In the genomic region with DNA sequence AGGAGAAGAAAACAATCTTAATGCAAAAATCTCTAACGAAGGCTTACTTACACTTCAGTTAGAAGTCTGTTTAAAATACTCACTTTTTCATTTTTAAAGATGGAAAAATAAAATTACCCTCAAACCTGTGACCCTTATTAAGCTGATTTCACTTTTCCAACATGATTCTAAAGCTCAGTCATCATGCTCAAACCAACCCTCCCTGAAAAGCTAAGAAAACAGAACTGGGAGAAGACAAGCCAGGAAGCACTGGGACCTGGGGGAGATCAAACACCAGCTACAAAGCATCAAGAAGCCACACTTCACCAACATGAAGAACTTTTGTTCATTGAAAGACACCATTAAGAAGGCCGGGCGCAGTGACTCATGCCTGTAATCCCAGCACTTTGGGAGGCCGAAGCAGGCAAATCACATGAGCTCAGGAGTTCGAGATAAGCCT, we compare ENCODE assay signal across 8 cellular contexts.
DNase-seq lines count a peak whose midpoint lies in the region; ATAC-seq and TF ChIP-seq lines count a peak whose summit lies in the region.

No MANE protein-coding gene starts in this region.

- no peak overlapping the region for H2AFZ ChIP-seq in ACC112 (ENCODE audit: low read length, unreplicated experiment)

- H3K79me2 ChIP-seq in ACC112 (ENCODE audit: control insufficient read depth, insufficient read depth, low read length, unreplicated experiment) = no peaks in the 10 kb centered on the region

- no peaks in the 10 kb centered on the region for H3K36me3 ChIP-seq in ACC112 (ENCODE audit: insufficient read depth, low read length)
- no peaks in the 10 kb centered on the region for H3K36me3 ChIP-seq in HUES6 (ENCODE audit: control insufficient read depth, insufficient read depth, low read length)
- no peaks in the 10 kb centered on the region for H3K36me3 ChIP-seq in muscle layer of colon (ENCODE audit: insufficient read depth, low read length)

- BruUV-seq in MCF 10A (replicated peaks; lab: Mats Ljungman, UMichigan) = TSS peak; percentile 93

- H3K4me3 Mint-ChIP-seq in MCF 10A (ENCODE audit: unreplicated experiment) = peak overlapping the region; percentile 41

- no peaks in the 10 kb centered on the region for H3K9me3 Mint-ChIP-seq in MCF 10A (ENCODE audit: unreplicated experiment)

- H3K4me1 ChIP-seq in ACC112 (ENCODE audit: control insufficient read depth, insufficient read depth, low read length, unreplicated experiment) (peaks cover 37% of the 10 kb centered on the region), HUES6 (ENCODE audit: control insufficient read depth, insufficient read depth, low read length) (peaks cover 40% of the 10 kb centered on the region), muscle layer of colon (ENCODE audit: insufficient read depth, low read length) (peaks cover 29% of the 10 kb centered on the region)

- peak overlapping the region; percentile 97 for H3K27ac Mint-ChIP-seq in MCF 10A (ENCODE audit: low read depth, unreplicated experiment)

- ATAC-seq in GM18520 (IDR thresholded peaks at IDR 0.05; ENCODE audit: unreplicated experiment) (no peak), HG03442 (IDR thresholded peaks at IDR 0.05; ENCODE audit: unreplicated experiment) (no peak), HG03571 (IDR thresholded peaks at IDR 0.05; ENCODE audit: unreplicated experiment) (no peak)

- H3K27ac ChIP-seq in ACC112 (ENCODE audit: low read depth, low read length) (peak overlapping the region; percentile 84), HUES6 (ENCODE audit: low read depth, low read length) (peak overlapping the region; percentile 90; the same call in 1 of the 2 replicates), muscle layer of colon (ENCODE audit: low read depth, low read length) (peak overlapping the region; percentile 35)

- peaks cover 10% of the 10 kb centered on the region for H3K36me3 Mint-ChIP-seq in MCF 10A (ENCODE audit: insufficient read depth, unreplicated experiment)

- H3K4me1 Mint-ChIP-seq in MCF 10A (ENCODE audit: insufficient read depth, unreplicated experiment) = peaks cover 20% of the 10 kb centered on the region

- no peaks in the 10 kb centered on the region for H3K27me3 Mint-ChIP-seq in MCF 10A (ENCODE audit: insufficient read depth, unreplicated experiment)

- CTCF ChIA-PET in MCF 10A (lab: Yijun Ruan, JAX) = interaction anchor here (0.6 to 2.3 kb wide), 8 partner anchors 17 to 535 kb away, joined by 3 to 9 read pairs (median 3); no protein-coding TSS in a partner anchor

- no peak overlapping the region for H3K9ac ChIP-seq in HUES6 (ENCODE audit: low read length)
- H3K9ac ChIP-seq in muscle layer of colon (ENCODE audit: low read length) = no peak overlapping the region

- no peak overlapping the region for H3K4me3 ChIP-seq in ACC112 (ENCODE audit: low read depth, low read length)
- no peak overlapping the region for H3K4me3 ChIP-seq in HUES6 (ENCODE audit: low read depth, low read length)
- H3K4me3 ChIP-seq in muscle layer of colon (ENCODE audit: low read depth in 1 of 2, low read length in 2 of 2) = no peak overlapping the region

- H3K27me3 ChIP-seq in ACC112 (ENCODE audit: insufficient read depth, low read length) = no peaks in the 10 kb centered on the region
- no peaks in the 10 kb centered on the region for H3K27me3 ChIP-seq in HUES6 (ENCODE audit: control insufficient read depth, insufficient read depth, low read length)
- no peaks in the 10 kb centered on the region for H3K27me3 ChIP-seq in muscle layer of colon (ENCODE audit: control insufficient read depth in 1 of 2, insufficient read depth in 2 of 2, low read length in 2 of 2)

- no peak for TF ChIP-seq CTCF in MCF 10A (IDR thresholded peaks at IDR 0.05; ENCODE audit: unreplicated experiment)

- POLR2A ChIA-PET in MCF 10A (lab: Yijun Ruan, JAX) = interaction anchor here (0.5 to 2.2 kb wide), 20 partner anchors 9 to 531 kb away, joined by 3 to 37 read pairs (median 4); a partner anchor contains a TSS

- H3K9me3 ChIP-seq in HUES6 (ENCODE audit: control insufficient read depth, insufficient read depth, low read depth, low read length) (no peaks in the 10 kb centered on the region), muscle layer of colon (ENCODE audit: low read length) (no peaks in the 10 kb centered on the region)

- DNase-seq in MCF 10A (ENCODE audit: unreplicated experiment) (peak; percentile 75), head of caudate nucleus (no peak)

- intact Hi-C loops in MCF 10A (cut with micrococcal nuclease) = loop anchor here (1.0 kb wide), 1 partner anchor 142 kb away; no protein-coding TSS in a partner anchor
- intact Hi-C loops in head of caudate nucleus (cut with DNase I) = no loop called here

Comparison
In these comparisons a context has a peak if more than half of its experiments do, and no peak if none do; other contexts are left out.
1. H3K27ac ChIP-seq: peak in every context shown above with its lines; median percentile 90 in HUES6; 84 in ACC112; 35 in muscle layer of colon.